In genomic region chr7:107044347-107045194, GRCh38 we compare ENCODE assay signal across 8 cellular contexts. TPM values are rescaled to one million over a fixed set of nuclear protein-coding genes. Genes with fewer than 3 reads are reported as not detected.
DNase-seq lines count a peak whose midpoint lies in the region; ATAC-seq and TF ChIP-seq lines count a peak whose summit lies in the region.

PRKAR2B (plus strand) TSS chr7:107044705; CDS start chr7:107044908, 203 bp downstream.

- H3K4me3 ChIP-seq in Jurkat, Clone E6-1 (ENCODE audit: low read length): peak within 1 kb of the TSS; percentile 60
- H3K4me3 ChIP-seq in fibroblast of pulmonary artery (replicated peaks; ENCODE audit: low read depth, low read length): peak within 1 kb of the TSS; percentile 54

- POLR2A ChIA-PET in RWPE1 (lab: Yijun Ruan, JAX; ENCODE audit: low non-redundant PET): no interaction called here

- peak within 1 kb of the TSS; percentile 84 for H3K4me3 Mint-ChIP-seq in natural killer cell treated with Interleukin-12 subunit alpha and Interleukin-12 subunit beta and Interleukin-15 and Interleukin-18, amount 100 ng/mL, for 72 hours

- in situ Hi-C loops in Caki2 (cut with HindIII; ENCODE audit: low pct_unique_long_range_greater_than_20kb, low sequenced_read_pairs): no loop called here

- TF ChIP-seq CTCF in RWPE1 (conservative IDR thresholded peaks at IDR 0.05; ENCODE audit: low read depth): no peak
- TF ChIP-seq CTCF in fibroblast of pulmonary artery (IDR thresholded peaks at IDR 0.05; ENCODE audit: low read length, missing control alignments): no peak

- peaks cover 24 to 42% of the 10 kb centered on the region in 2 donors for H3K27me3 Mint-ChIP-seq in natural killer cell treated with Interleukin-12 subunit alpha and Interleukin-12 subunit beta and Interleukin-15 and Interleukin-18, amount 100 ng/mL, for 72 hours

- H3K9me3 Mint-ChIP-seq in natural killer cell treated with Interleukin-12 subunit alpha and Interleukin-12 subunit beta and Interleukin-15 and Interleukin-18, amount 100 ng/mL, for 72 hours: no peaks in the 10 kb centered on the region

- CTCF ChIA-PET in RWPE1 (lab: Yijun Ruan, JAX): no interaction called here

- no peak within 1 kb of the TSS for H3K27ac ChIP-seq in RWPE1

- DNase-seq in Caki2 (ENCODE audit: low read depth) (peak; percentile 75), RWPE1 (ENCODE audit: low spot score) (peak; percentile 49), fibroblast of pulmonary artery (ENCODE audit: low read depth) (peak; percentile 49)
- DNase-seq in Jurkat, Clone E6-1 (ENCODE audit: low read depth, low spot score): peak; percentile 58
- peak; percentile 60 for DNase-seq in activated T-helper 9 cell treated with anti-CD3 and anti-CD28 coated beads, Interleukin-2, amount 50 U/mL, for 16 hours (ENCODE audit: low read depth)
- DNase-seq in natural killer cell treated with Interleukin-12 subunit alpha and Interleukin-12 subunit beta and Interleukin-15 and Interleukin-18, amount 100 ng/mL, for 72 hours (ENCODE audit: low spot score): peak; percentile 78
- DNase-seq in stimulated activated naive CD4-positive, alpha-beta T cell treated with Interleukin-2 at 50 U/mL for 16 hours (lab: John Stamatoyannopoulos, UW): peak; percentile 56

- ATAC-seq in GM21526 (IDR thresholded peaks at IDR 0.05; ENCODE audit: low FRiP score, unreplicated experiment): peak; percentile 78
- peak; percentile 95 to 96 for ATAC-seq in natural killer cell treated with Interleukin-12 subunit alpha and Interleukin-12 subunit beta and Interleukin-15 and Interleukin-18, amount 100 ng/mL, for 72 hours

- H3K36me3 Mint-ChIP-seq in natural killer cell treated with Interleukin-12 subunit alpha and Interleukin-12 subunit beta and Interleukin-15 and Interleukin-18, amount 100 ng/mL, for 72 hours: no peaks in the 10 kb centered on the region

- peaks cover 14 to 19% of the 10 kb centered on the region in 2 donors for H3K4me1 Mint-ChIP-seq in natural killer cell treated with Interleukin-12 subunit alpha and Interleukin-12 subunit beta and Interleukin-15 and Interleukin-18, amount 100 ng/mL, for 72 hours (ENCODE audit: low read depth in 2 of 2)

- H3K27ac Mint-ChIP-seq in natural killer cell treated with Interleukin-12 subunit alpha and Interleukin-12 subunit beta and Interleukin-15 and Interleukin-18, amount 100 ng/mL, for 72 hours: peak within 1 kb of the TSS; percentile 6 to 14

RNA-seq across cellular contexts. Expression of gene PRKAR2B, which starts in this region (rescaled TPM):
- 12.5 and 14.0 TPM in 2 replicates for total RNA-seq in Caki2 (2014; rRNA removed; shearing (Covaris generic); ENCODE audit: low replicate concordance)
- 9.0 TPM for polyA plus RNA-seq in Jurkat, Clone E6-1 (2012; ENCODE audit: insufficient read depth, insufficient read length)
- total RNA-seq in natural killer cell treated with Interleukin-12 subunit alpha and Interleukin-12 subunit beta and Interleukin-15 and Interleukin-18, amount 100 ng/mL, for 72 hours: 1 to 10 TPM in 1 of 2 donors, under 1 TPM in 1; 0.57 to 4.7 TPM
